ENCODE assay signal across 8 cellular contexts in the genomic region with DNA sequence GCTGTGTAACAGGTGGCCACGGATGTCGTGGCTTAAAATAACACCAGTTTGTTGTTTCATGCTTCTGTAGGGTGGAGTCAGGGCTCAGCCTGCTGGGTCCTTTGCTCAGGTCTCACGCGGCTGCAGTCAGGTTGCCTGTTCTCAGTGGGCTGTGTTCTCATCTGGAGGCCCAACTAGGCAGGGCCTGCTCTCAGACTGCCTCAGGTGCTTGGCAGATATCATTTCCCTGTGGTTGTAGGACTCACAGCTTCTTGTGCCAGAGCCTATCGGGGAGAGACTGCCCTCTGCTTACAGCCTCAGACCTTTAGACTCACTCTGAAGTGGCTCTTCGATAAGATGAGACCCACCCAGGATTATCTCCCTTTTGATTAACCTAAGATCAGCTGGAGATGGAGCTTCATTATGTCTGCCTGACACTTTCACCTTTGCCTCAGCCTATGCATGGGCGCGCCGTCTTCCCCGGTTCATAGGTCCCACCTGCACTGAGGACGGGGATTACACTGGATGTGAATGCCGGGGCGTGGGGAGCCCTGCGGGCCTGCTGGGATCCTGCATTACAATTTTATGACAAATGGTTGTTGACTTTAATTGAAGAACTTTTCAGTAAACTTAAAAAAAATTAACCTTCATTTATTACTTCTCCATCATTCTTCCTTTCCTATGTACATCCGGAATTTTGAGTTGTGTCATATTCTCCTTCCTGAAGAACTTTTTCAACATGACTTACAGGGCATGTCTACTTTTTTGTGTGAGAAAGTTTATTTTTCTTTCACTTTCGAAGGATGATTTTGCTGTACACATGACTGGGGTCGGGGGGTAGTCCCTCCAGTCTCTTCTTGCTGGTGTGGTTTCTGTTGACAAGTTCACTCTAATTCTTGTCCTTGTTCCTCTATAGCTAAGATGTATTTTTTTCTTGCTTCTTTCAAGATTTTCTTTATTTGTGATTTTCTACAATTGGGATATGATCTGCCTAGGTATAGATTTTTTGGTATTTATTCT. TPM values are rescaled to one million over a fixed set of nuclear protein-coding genes. Genes with fewer than 3 reads are reported as not detected.
DNase-seq lines count a peak whose midpoint lies in the region; ATAC-seq and TF ChIP-seq lines count a peak whose summit lies in the region.

No MANE protein-coding gene starts in this region.

- intact Hi-C loops in testis (cut with DNase I; ENCODE audit: low total_unique reads) = no loop called here

- peak; percentile 77 for DNase-seq in GM19240 (ENCODE audit: insufficient read length, low spot score)
- DNase-seq in chondrocyte (ENCODE audit: low spot score) = no peak
- no peak for DNase-seq in upper lobe of left lung
- DNase-seq in SHP77 (lab: John Stamatoyannopoulos, UW) = no peak
- no peak for DNase-seq in KBM-7
- DNase-seq in testis = no peak

- H3K9ac ChIP-seq in BLaER1 = peak overlapping the region; percentile 1; the same call in 1 of the 2 replicates

- in situ Hi-C loops in KBM-7 (cut with MboI; ENCODE audit: low pct_unique_long_range_greater_than_20kb, low sequenced_read_pairs) = no loop called here

- H3K4me1 Mint-ChIP-seq in chondrocyte (ENCODE audit: low read depth) = peaks cover 89% of the 10 kb centered on the region

- H3K9me3 ChIP-seq in BLaER1 (peaks cover 6% of the 10 kb centered on the region), upper lobe of left lung (no peaks in the 10 kb centered on the region), testis (no peaks in the 10 kb centered on the region)

- TF ChIP-seq CTCF in chondrocyte (IDR thresholded peaks at IDR 0.05) (no peak), upper lobe of left lung (IDR thresholded peaks at IDR 0.05) (no peak), testis (IDR thresholded peaks at IDR 0.05) (no peak)

- H3K27ac ChIP-seq in BLaER1 (peak overlapping the region; percentile 52), upper lobe of left lung (peak overlapping the region in 3 of 4 donors; percentile 18 to 42 (median 32)), testis (no peak overlapping the region)

- ATAC-seq in HG03159 (IDR thresholded peaks at IDR 0.05; ENCODE audit: unreplicated experiment) (peak; percentile 81), upper lobe of left lung (ENCODE audit: low FRiP score in 2 of 2) (no peak)

- peak overlapping the region; percentile 16; the same call in 1 of the 2 replicates for H3K4me3 ChIP-seq in BLaER1
- H3K4me3 ChIP-seq in upper lobe of left lung = no peak overlapping the region
- H3K4me3 ChIP-seq in testis = no peak overlapping the region

- peaks cover 54% of the 10 kb centered on the region for H4K20me1 ChIP-seq in BLaER1

- H3K36me3 Mint-ChIP-seq in chondrocyte (ENCODE audit: low read depth) = no peaks in the 10 kb centered on the region

- H3K4me2 ChIP-seq in BLaER1 = peak overlapping the region; percentile 83

- TF ChIP-seq EP300 in upper lobe of left lung (IDR thresholded peaks at IDR 0.05) = no peak

- H3K36me3 ChIP-seq in BLaER1 (no peaks in the 10 kb centered on the region), upper lobe of left lung (no peaks in the 10 kb centered on the region), testis (ENCODE audit: low read depth, missing control alignments) (no peaks in the 10 kb centered on the region)

- TF ChIP-seq POLR2A in upper lobe of left lung (IDR thresholded peaks at IDR 0.05) (no peak), testis (IDR thresholded peaks at IDR 0.05) (no peak)

- H3K27ac Mint-ChIP-seq in chondrocyte (ENCODE audit: unreplicated experiment) = peak overlapping the region; percentile 78

- H3K4me1 ChIP-seq in BLaER1 (peaks cover 92% of the 10 kb centered on the region), upper lobe of left lung (peaks cover 57 to 74% (median 63%) of the 10 kb centered on the region in 4 donors), testis (peaks cover 18% of the 10 kb centered on the region)

- H3K27me3 ChIP-seq in BLaER1 (no peaks in the 10 kb centered on the region), upper lobe of left lung (no peaks in the 10 kb centered on the region), testis (no peaks in the 10 kb centered on the region)

- no peaks in the 10 kb centered on the region for H3K9me3 Mint-ChIP-seq in chondrocyte (ENCODE audit: low read depth)

- no peak overlapping the region for H3K4me3 Mint-ChIP-seq in chondrocyte (ENCODE audit: unreplicated experiment)

- 83 to 86% methylated on average over 17 of the region's 17 CpGs for WGBS in upper lobe of left lung, 2 donors
- 88 to 92% methylated on average over 17 of the region's 17 CpGs for WGBS in testis, 2 donors

- no peaks in the 10 kb centered on the region for H3K27me3 Mint-ChIP-seq in chondrocyte (ENCODE audit: low read depth)

RNA-seq across cellular contexts. Expression of a gene that starts 55.5 kb away (rescaled TPM):
- total RNA-seq in chondrocyte = 29.5 to 40.6 TPM (median 40.1 TPM) in 3 replicates
- 10 to 100 TPM; 28.6 to 81.7 (median 44.8) TPM for total RNA-seq in upper lobe of left lung
- 100 to 1,000 TPM in 1 of 2 donors, 10 to 100 TPM in 1; 73.0 to 103 TPM for total RNA-seq in testis
- polyA plus RNA-seq in testis (ENCODE audit: insufficient read depth, low read depth, low replicate concordance) = 54.1 TPM

Comparison
In these comparisons a context has a peak if more than half of its experiments do, and no peak if none do; other contexts are left out.
1. H3K27ac ChIP-seq: peak in BLaER1 (single experiment) and upper lobe of left lung (3 of 4); none in testis (0 of 2).